7 cellular contexts compared by ENCODE assay signal in the genomic region with DNA sequence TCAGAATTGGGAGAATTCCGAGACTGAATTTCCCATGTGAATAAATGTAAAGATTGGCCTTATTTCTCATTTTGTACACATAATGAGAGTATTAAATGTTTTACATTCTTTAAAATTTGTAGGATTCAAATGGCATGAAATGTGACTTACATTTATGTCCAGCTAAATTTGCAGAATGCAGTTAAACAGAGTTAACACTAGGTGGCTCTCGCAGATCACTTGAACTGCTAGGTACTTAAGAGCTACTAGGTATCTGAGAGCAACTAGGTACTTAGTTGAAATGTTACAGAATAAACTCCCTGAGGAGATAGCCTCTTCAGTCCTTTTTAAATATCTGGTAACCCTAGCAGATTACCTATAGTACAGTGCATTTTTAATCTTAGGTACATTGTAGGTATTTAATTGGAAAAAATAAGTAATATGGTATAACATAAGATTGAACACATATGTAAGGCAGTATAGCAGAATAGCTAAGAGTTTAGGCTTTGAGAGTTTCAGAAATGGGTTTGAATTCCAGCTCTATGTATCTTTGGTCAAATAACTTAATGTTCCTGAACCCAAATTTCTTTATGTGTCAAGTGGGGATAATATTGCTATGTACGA.
A peak's percentile ranks its signal among the peaks of the same experiment; 100 is the strongest.
DNase-seq lines count a peak whose midpoint lies in the region; ATAC-seq, FAIRE-seq and TF ChIP-seq lines count a peak whose summit lies in the region.

No MANE protein-coding gene starts in this region.

- peak; percentile 73 for ATAC-seq in mucosa of descending colon

- TF ChIP-seq CTCF in epithelial cell of esophagus (IDR thresholded peaks at IDR 0.05; ENCODE audit: insufficient read depth, low read depth, low read length, missing control alignments) (peak; percentile 83), mucosa of descending colon (IDR thresholded peaks at IDR 0.05) (peak; percentile 59)

- no peak overlapping the region for H3K9ac ChIP-seq in SK-N-MC (ENCODE audit: insufficient read length)

- intact Hi-C loops in mucosa of descending colon (cut with DNase I, micrococcal nuclease): loop anchor here (10.0 kb wide), 2 partner anchors 543 to 553 kb away; no protein-coding TSS in a partner anchor

- H3K4me1 ChIP-seq in mucosa of descending colon (ENCODE audit: low read depth): no peaks in the 10 kb centered on the region

- H3K27ac ChIP-seq in SK-N-MC: no peak overlapping the region

- FAIRE-seq in G401.6 (lab: Jason Lieb, UNC): peak; percentile 96

- no peak overlapping the region for H3K4me3 ChIP-seq in SK-N-MC
- no peak overlapping the region for H3K4me3 ChIP-seq in epithelial cell of esophagus (ENCODE audit: low read length)
- H3K4me3 ChIP-seq in mucosa of descending colon: no peak overlapping the region

- H3K36me3 ChIP-seq in SK-N-MC (ENCODE audit: insufficient read depth, low read length) (peaks cover 9% of the 10 kb centered on the region; the same call in 1 of the 2 replicates), mucosa of descending colon (ENCODE audit: low read depth) (no peaks in the 10 kb centered on the region)

- peak; percentile 71 for DNase-seq in HCEC 1CT
- peak; percentile 42 to 83 (median 79) for DNase-seq in NCI-H1417 (lab: John Stamatoyannopoulos, UW)
- peak; percentile 47 for DNase-seq in SK-N-MC (ENCODE audit: low read depth, low spot score)
- DNase-seq in epithelial cell of esophagus (ENCODE audit: low read depth): peak; percentile 81
- peak in 1 of 3 donors; percentile 21 for DNase-seq in mucosa of descending colon
- no peak for DNase-seq in activated effector memory CD4-positive, alpha-beta T cell treated with anti-CD3 and anti-CD28 coated beads, Interleukin-2, amount 50 U/mL, for 16 hours

- no peaks in the 10 kb centered on the region for H3K9me3 ChIP-seq in SK-N-MC (ENCODE audit: low read depth, low read length)
- no peaks in the 10 kb centered on the region for H3K9me3 ChIP-seq in mucosa of descending colon
